In the genomic region with DNA sequence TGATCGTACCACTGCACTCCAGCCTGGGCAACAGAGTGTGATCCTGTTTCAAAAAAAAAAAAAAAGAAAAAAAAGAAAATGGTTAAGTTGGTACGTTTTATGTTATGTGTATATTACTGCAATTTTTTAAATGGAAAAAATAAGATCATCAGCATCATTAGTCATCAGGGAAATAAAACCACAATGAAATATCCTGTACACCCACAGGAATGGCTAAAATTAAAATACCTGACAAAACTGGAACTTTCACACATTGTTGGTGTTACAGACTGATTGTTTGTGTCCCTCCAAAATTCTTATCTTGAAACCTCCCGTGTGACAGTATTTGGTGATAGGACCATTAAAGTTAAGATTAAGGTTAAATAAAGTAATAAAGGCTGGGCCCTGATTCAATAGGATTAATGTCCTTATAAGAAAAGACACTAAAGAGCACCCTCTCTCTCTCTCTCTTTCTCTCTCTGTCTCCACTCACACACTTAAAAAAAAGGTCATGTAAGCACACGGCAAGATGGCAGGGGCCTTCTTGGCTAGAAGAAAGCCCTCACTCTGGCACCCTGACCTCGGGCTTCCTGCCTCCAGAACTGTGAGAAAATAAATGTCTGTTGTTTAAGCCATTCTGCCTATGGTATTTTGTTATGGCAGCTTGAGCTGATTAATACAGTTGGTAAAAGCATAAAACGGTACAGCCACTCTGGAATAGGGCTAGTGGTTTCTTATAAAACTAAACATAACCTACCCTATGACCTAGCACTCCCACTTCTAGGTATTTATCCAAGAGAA, we compare ENCODE assay signal across 15 cellular contexts. TPM values are rescaled to one million over a fixed set of nuclear protein-coding genes. Genes with fewer than 3 reads are reported as not detected.
DNase-seq lines count a peak whose midpoint lies in the region; ATAC-seq lines count a peak whose summit lies in the region.
"Had no signal": no experiment of that assay in that cellular context is flagged by ENCODE, and none has a peak within 500 bp of the region (broad histone marks: within the 10 kb centered on the region; RNA-seq: fewer than 3 reads in every experiment).

No MANE protein-coding gene starts in this region.

- H3K9ac ChIP-seq in stomach smooth muscle (ENCODE audit: low read length in 2 of 2): no peak overlapping the region

- peaks cover 6% of the 10 kb centered on the region for H3K36me3 Mint-ChIP-seq in activated T-cell treated with anti-CD3 and anti-CD28 coated beads, Interleukin-2, amount 50 U/mL, for 24 hours (ENCODE audit: low read depth)
- peaks cover 9% of the 10 kb centered on the region for H3K36me3 Mint-ChIP-seq in activated naive CD8-positive, alpha-beta T cell treated with anti-CD3 and anti-CD28 coated beads, Interleukin-2, amount 50 U/mL, for 24 hours (ENCODE audit: low read depth)

- no peak for DNase-seq in activated T-cell treated with anti-CD3 and anti-CD28 coated beads, Interleukin-2, amount 50 U/mL, for 24 hours
- no peak for DNase-seq in activated T-cell treated with anti-CD3 and anti-CD28 coated beads, Interleukin-2, amount 50 U/mL, for 1 hour
- no peak for DNase-seq in activated naive CD8-positive, alpha-beta T cell treated with anti-CD3 and anti-CD28 coated beads, Interleukin-2, amount 50 U/mL, for 24 hours
- DNase-seq in lung microvascular endothelial cell (ENCODE audit: low read depth in 2 of 2) (peak; percentile 75 to 78), NCI-H510A treated with DMSO at 0.1 percent for 48 hours (lab: John Stamatoyannopoulos, UW) (no peak)
- DNase-seq: DND-41, NCI-H1417, NCI-H526 treated with DMSO at 0.1 percent for 48 hours, small intestine had no signal

- peaks cover 0 to 6% of the 10 kb centered on the region in 2 donors for H3K9me3 ChIP-seq in stomach smooth muscle (ENCODE audit: control insufficient read depth in 2 of 2, low read length in 2 of 2)

- peak overlapping the region; percentile 42 for H3K27ac ChIP-seq in stomach smooth muscle (ENCODE audit: low read length)
- H3K27ac ChIP-seq: epithelial cell of prostate, RWPE1 had no signal

- peaks cover 9% of the 10 kb centered on the region for H3K9me3 Mint-ChIP-seq in activated T-cell treated with anti-CD3 and anti-CD28 coated beads, Interleukin-2, amount 50 U/mL, for 24 hours
- peaks cover 12% of the 10 kb centered on the region for H3K9me3 Mint-ChIP-seq in activated naive CD8-positive, alpha-beta T cell treated with anti-CD3 and anti-CD28 coated beads, Interleukin-2, amount 50 U/mL, for 24 hours

- peaks cover 25% of the 10 kb centered on the region for H3K4me1 ChIP-seq in stomach smooth muscle (ENCODE audit: control insufficient read depth, insufficient read depth, low read length)

- peak; percentile 25 for ATAC-seq in activated naive CD8-positive, alpha-beta T cell treated with anti-CD3 and anti-CD28 coated beads, Interleukin-2, amount 50 U/mL, for 24 hours
- ATAC-seq in GM21619 (IDR thresholded peaks at IDR 0.05; ENCODE audit: unreplicated experiment) (no peak), HG03457 (IDR thresholded peaks at IDR 0.05; ENCODE audit: unreplicated experiment) (no peak)

- no peaks in the 10 kb centered on the region for H3K36me3 ChIP-seq in stomach smooth muscle (ENCODE audit: control insufficient read depth in 2 of 2, insufficient read depth in 2 of 2, low read length in 2 of 2)
- H3K36me3 ChIP-seq: tibial nerve had no signal

- peak overlapping the region in 1 of 2 donors; percentile 5 for H3K4me3 ChIP-seq in stomach smooth muscle (ENCODE audit: low read length in 2 of 2)
- H3K4me3 ChIP-seq: tibial nerve had no signal

- H3K4me3 Mint-ChIP-seq in activated T-cell treated with anti-CD3 and anti-CD28 coated beads, Interleukin-2, amount 50 U/mL, for 24 hours: peak overlapping the region; percentile 61
- peak overlapping the region; percentile 59 for H3K4me3 Mint-ChIP-seq in activated naive CD8-positive, alpha-beta T cell treated with anti-CD3 and anti-CD28 coated beads, Interleukin-2, amount 50 U/mL, for 24 hours

- H3K27me3 Mint-ChIP-seq in activated T-cell treated with anti-CD3 and anti-CD28 coated beads, Interleukin-2, amount 50 U/mL, for 24 hours: no peaks in the 10 kb centered on the region
- peaks cover 4% of the 10 kb centered on the region for H3K27me3 Mint-ChIP-seq in activated naive CD8-positive, alpha-beta T cell treated with anti-CD3 and anti-CD28 coated beads, Interleukin-2, amount 50 U/mL, for 24 hours

- peaks cover 42% of the 10 kb centered on the region for H3K4me1 Mint-ChIP-seq in activated T-cell treated with anti-CD3 and anti-CD28 coated beads, Interleukin-2, amount 50 U/mL, for 24 hours (ENCODE audit: low read depth)
- H3K4me1 Mint-ChIP-seq in activated naive CD8-positive, alpha-beta T cell treated with anti-CD3 and anti-CD28 coated beads, Interleukin-2, amount 50 U/mL, for 24 hours: peaks cover 48% of the 10 kb centered on the region

- peak overlapping the region; percentile 93 for H3K27ac Mint-ChIP-seq in activated T-cell treated with anti-CD3 and anti-CD28 coated beads, Interleukin-2, amount 50 U/mL, for 24 hours
- H3K27ac Mint-ChIP-seq in activated naive CD8-positive, alpha-beta T cell treated with anti-CD3 and anti-CD28 coated beads, Interleukin-2, amount 50 U/mL, for 24 hours: peak overlapping the region; percentile 94

- no peaks in the 10 kb centered on the region for H3K27me3 ChIP-seq in stomach smooth muscle (ENCODE audit: control insufficient read depth in 1 of 2, insufficient read depth in 2 of 2, low read length in 2 of 2)
- H3K27me3 ChIP-seq: tibial nerve had no signal

RNA-seq across cellular contexts. Expression of a gene that starts 48.4 kb away (rescaled TPM):
- 5.7 and 8.7 TPM in 2 replicates for total RNA-seq in lung microvascular endothelial cell

Comparison
In these comparisons a context has a peak if more than half of its experiments do, and no peak if none do; other contexts are left out.
1. DNase-seq: peak in lung microvascular endothelial cell (2 of 2); none in activated T-cell treated with anti-CD3 and anti-CD28 coated beads, Interleukin-2, amount 50 U/mL, for 24 hours (single experiment), activated T-cell treated with anti-CD3 and anti-CD28 coated beads, Interleukin-2, amount 50 U/mL, for 1 hour (single experiment), activated naive CD8-positive, alpha-beta T cell treated with anti-CD3 and anti-CD28 coated beads, Interleukin-2, amount 50 U/mL, for 24 hours (single experiment) and NCI-H510A treated with DMSO at 0.1 percent for 48 hours (single experiment).